12 cellular contexts compared by ENCODE assay signal in the genomic region with DNA sequence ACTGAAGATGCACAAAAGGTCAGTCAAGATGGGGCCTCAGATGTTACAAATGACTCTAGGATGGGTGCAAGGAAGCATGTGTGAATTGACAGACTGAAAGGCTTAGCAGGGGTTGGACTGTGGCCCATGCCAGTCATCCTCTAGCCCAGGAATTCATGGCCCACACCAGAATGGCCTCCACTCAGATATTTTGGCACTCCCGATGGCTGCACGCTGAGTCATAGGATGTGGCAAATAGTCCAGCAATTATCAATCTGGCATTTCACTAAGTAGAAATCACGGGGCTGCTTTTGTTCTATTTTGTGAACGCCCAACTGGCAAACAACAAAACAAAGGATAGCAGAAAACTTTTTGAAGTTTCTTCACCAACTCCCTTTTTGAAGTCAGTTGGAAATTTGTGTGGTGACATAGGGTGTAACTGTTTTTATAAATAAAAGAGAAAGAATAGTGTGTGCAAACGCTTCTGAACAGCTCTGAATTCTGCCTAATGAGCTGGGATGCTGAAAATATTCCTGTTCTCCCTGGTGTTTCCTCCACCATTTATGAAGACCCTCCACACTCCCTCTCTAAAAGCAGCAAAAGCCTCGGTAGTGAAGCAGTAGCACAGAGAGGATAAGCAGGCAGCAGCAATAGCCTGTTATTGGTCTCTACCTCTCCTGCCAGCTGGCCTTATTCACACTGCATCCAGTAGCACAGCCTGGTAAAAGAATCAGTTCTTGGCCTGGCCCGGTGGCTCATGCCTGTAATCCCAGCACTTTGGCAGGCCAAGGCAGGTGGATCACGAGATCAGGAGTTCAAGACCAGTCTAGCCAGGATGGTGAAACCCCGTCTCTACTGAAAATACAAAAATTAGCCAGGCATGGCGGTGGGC.
A peak's percentile ranks its signal among the peaks of the same experiment; 100 is the strongest.
DNase-seq lines count a peak whose midpoint lies in the region; ATAC-seq and TF ChIP-seq lines count a peak whose summit lies in the region.
"Had no signal": no experiment of that assay in that cellular context is flagged by ENCODE, and none has a peak within 500 bp of the region (broad histone marks: within the 10 kb centered on the region; RNA-seq: fewer than 3 reads in every experiment).

No MANE protein-coding gene starts in this region.

- CTCF ChIA-PET in AG04450 (lab: Charles Lee): no interaction called here
- CTCF ChIA-PET in CD4-positive, alpha-beta memory T cell (lab: Charles Lee; ENCODE audit: partially characterized antibody): no interaction called here

- no peak overlapping the region for H3K4me3 ChIP-seq in AG04450 (ENCODE audit: low read depth, low read length)
- H3K4me3 ChIP-seq in right lobe of liver: no peak overlapping the region
- H3K4me3 ChIP-seq in CD4-positive, alpha-beta memory T cell (ENCODE audit: low read length in 2 of 2): no peak overlapping the region

- ATAC-seq in right lobe of liver: peak; percentile 32 to 97 (median 71)
- ATAC-seq in GM18909 (IDR thresholded peaks at IDR 0.05; ENCODE audit: poor library complexity, unreplicated experiment): no peak
- ATAC-seq in GM21381 (IDR thresholded peaks at IDR 0.05; ENCODE audit: unreplicated experiment): no peak
- ATAC-seq in HG03378 (IDR thresholded peaks at IDR 0.05; ENCODE audit: unreplicated experiment): no peak

- no peaks in the 10 kb centered on the region for H3K36me3 Mint-ChIP-seq in CD4-positive, alpha-beta memory T cell
- H3K36me3 Mint-ChIP-seq: activated naive CD8-positive, alpha-beta T cell treated with anti-CD3 and anti-CD28 coated beads, Interleukin-2, amount 10 ng/mL, durations not matched to agents 7 days and 5 days had no signal

- no peak for TF ChIP-seq CTCF in AG04450 (IDR thresholded peaks at IDR 0.05; ENCODE audit: low read depth, low read length)
- no peak for TF ChIP-seq CTCF in right lobe of liver (IDR thresholded peaks at IDR 0.05)

- 45% methylated on average over 7 of the region's 10 CpGs for WGBS in right lobe of liver (ENCODE audit: insufficient coverage, low coverage, low lambda C conversion rate, missing lambda C conversion rate)

- TF ChIP-seq POLR2A in right lobe of liver (IDR thresholded peaks at IDR 0.05): no peak

- no peaks in the 10 kb centered on the region for H3K36me3 ChIP-seq in right lobe of liver
- H3K36me3 ChIP-seq in CD4-positive, alpha-beta memory T cell (ENCODE audit: insufficient read depth, low read length): no peaks in the 10 kb centered on the region

- DNase-seq in AG04450 (ENCODE audit: low read depth, low spot score) (peak; percentile 11), LoVo (ENCODE audit: low spot score) (peak; percentile 5), cerebellum (ENCODE audit: low spot score) (peak; percentile 58), right lobe of liver (peak in 1 of 3 donors; percentile 60)
- no peak for DNase-seq in CD4-positive, alpha-beta memory T cell
- DNase-seq: activated naive CD8-positive, alpha-beta T cell treated with anti-CD3 and anti-CD28 coated beads, Interleukin-2, amount 10 ng/mL, durations not matched to agents 7 days and 5 days; Caco-2; NCI-H187 treated with DMSO at 0.1 percent for 48 hours had no signal

- no peak overlapping the region for H3K27ac Mint-ChIP-seq in CD4-positive, alpha-beta memory T cell
- H3K27ac Mint-ChIP-seq: activated naive CD8-positive, alpha-beta T cell treated with anti-CD3 and anti-CD28 coated beads, Interleukin-2, amount 10 ng/mL, durations not matched to agents 7 days and 5 days; stimulated activated naive CD8-positive, alpha-beta T cell treated with anti-CD3 and anti-CD28 coated beads, Interleukin-15, Interleukin-2, amounts not matched to agents 100 ng/mL and 50 ng/mL, for 24 hours had no signal

- peaks cover 0 to 10% (median 0%) of the 10 kb centered on the region in 4 donors for H3K4me1 ChIP-seq in right lobe of liver
- no peaks in the 10 kb centered on the region for H3K4me1 ChIP-seq in CD4-positive, alpha-beta memory T cell (ENCODE audit: insufficient read depth, low read length)
- H3K4me1 ChIP-seq: Caco-2 had no signal

- no peak overlapping the region for H3K4me3 Mint-ChIP-seq in CD4-positive, alpha-beta memory T cell
- H3K4me3 Mint-ChIP-seq: activated naive CD8-positive, alpha-beta T cell treated with anti-CD3 and anti-CD28 coated beads, Interleukin-2, amount 10 ng/mL, durations not matched to agents 7 days and 5 days; stimulated activated naive CD8-positive, alpha-beta T cell treated with anti-CD3 and anti-CD28 coated beads, Interleukin-15, Interleukin-2, amounts not matched to agents 100 ng/mL and 50 ng/mL, for 24 hours had no signal

- H3K27me3 ChIP-seq in AG04450 (ENCODE audit: control insufficient read depth, insufficient read depth, low read length) (no peaks in the 10 kb centered on the region), right lobe of liver (no peaks in the 10 kb centered on the region)
- no peaks in the 10 kb centered on the region for H3K27me3 ChIP-seq in CD4-positive, alpha-beta memory T cell (ENCODE audit: insufficient read depth, low read length)

- H3K9me3 Mint-ChIP-seq in CD4-positive, alpha-beta memory T cell: peaks cover 0 to 5% (median 3%) of the 10 kb centered on the region in 8 donors
- H3K9me3 Mint-ChIP-seq: activated naive CD8-positive, alpha-beta T cell treated with anti-CD3 and anti-CD28 coated beads, Interleukin-2, amount 10 ng/mL, durations not matched to agents 7 days and 5 days had no signal

- H3K27me3 Mint-ChIP-seq in CD4-positive, alpha-beta memory T cell: no peaks in the 10 kb centered on the region
- H3K27me3 Mint-ChIP-seq: activated naive CD8-positive, alpha-beta T cell treated with anti-CD3 and anti-CD28 coated beads, Interleukin-2, amount 10 ng/mL, durations not matched to agents 7 days and 5 days; stimulated activated naive CD8-positive, alpha-beta T cell treated with anti-CD3 and anti-CD28 coated beads, Interleukin-15, Interleukin-2, amounts not matched to agents 100 ng/mL and 50 ng/mL, for 24 hours had no signal

- intact Hi-C loops in right lobe of liver (cut with DNase I): no loop called here
- intact Hi-C loops in CD4-positive, alpha-beta memory T cell (cut with micrococcal nuclease): no loop called here

- H3K4me1 Mint-ChIP-seq in CD4-positive, alpha-beta memory T cell: no peaks in the 10 kb centered on the region
- H3K4me1 Mint-ChIP-seq: activated naive CD8-positive, alpha-beta T cell treated with anti-CD3 and anti-CD28 coated beads, Interleukin-2, amount 10 ng/mL, durations not matched to agents 7 days and 5 days had no signal

- H3K27ac ChIP-seq in AG04450 (ENCODE audit: low read depth, low read length) (no peak overlapping the region), right lobe of liver (no peak overlapping the region)
- no peak overlapping the region for H3K27ac ChIP-seq in CD4-positive, alpha-beta memory T cell (ENCODE audit: low read depth, low read length)

- POLR2A ChIA-PET in AG04450 (lab: Yijun Ruan, JAX): no interaction called here
- POLR2A ChIA-PET in CD4-positive, alpha-beta memory T cell (lab: Charles Lee; ENCODE audit: partially characterized antibody): no interaction called here

- H3K9me3 ChIP-seq in AG04450 (ENCODE audit: control insufficient read depth, insufficient read depth, low read length): no peaks in the 10 kb centered on the region
- H3K9me3 ChIP-seq in right lobe of liver: no peaks in the 10 kb centered on the region
- H3K9me3 ChIP-seq in CD4-positive, alpha-beta memory T cell (ENCODE audit: control insufficient read depth in 1 of 2, low read length in 2 of 2): no peaks in the 10 kb centered on the region
- H3K9me3 ChIP-seq: Caco-2 had no signal

Comparison
In these comparisons a context has a peak if more than half of its experiments do, and no peak if none do; other contexts are left out.
1. DNase-seq: peak in AG04450 (single experiment), LoVo (single experiment) and cerebellum (single experiment); none in CD4-positive, alpha-beta memory T cell (0 of 5).
2. ATAC-seq: peak in right lobe of liver (4 of 4); none in GM18909 (single experiment), GM21381 (single experiment) and HG03378 (single experiment).